In the genomic region with DNA sequence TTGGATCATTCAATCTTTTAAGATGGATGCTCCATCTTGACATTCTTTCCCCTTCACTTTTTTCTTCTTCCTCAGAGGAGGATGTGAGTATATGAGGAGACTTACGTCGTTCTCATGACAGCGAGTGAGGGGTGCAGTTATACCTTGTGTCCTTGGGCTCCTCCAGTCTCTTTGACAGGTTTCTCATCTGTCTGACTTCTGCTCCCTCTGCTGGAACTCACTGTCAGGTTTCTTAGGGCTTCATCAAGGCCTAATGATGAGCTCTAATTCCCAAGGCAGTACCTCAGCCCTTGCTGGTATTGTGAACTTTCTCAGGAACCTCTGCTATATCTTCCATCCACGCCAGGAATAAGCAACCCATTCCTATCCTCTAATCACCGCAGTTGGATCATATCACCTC, we compare ENCODE assay signal across 26 cellular contexts.
DNase-seq lines count a peak whose midpoint lies in the region; ATAC-seq, FAIRE-seq and TF ChIP-seq lines count a peak whose summit lies in the region.
"Had no signal": no experiment of that assay in that cellular context is flagged by ENCODE, and none has a peak within 500 bp of the region (broad histone marks: within the 10 kb centered on the region; RNA-seq: fewer than 3 reads in every experiment).

No MANE protein-coding gene starts in this region.

- H2BK20ac ChIP-seq in H9 (ENCODE audit: low read depth, low read length, poor library complexity, severe bottlenecking), result no peak overlapping the region

- no peaks in the 10 kb centered on the region for H3K79me1 ChIP-seq in H9 (ENCODE audit: insufficient read depth, low read depth, low read length, poor library complexity, severe bottlenecking)

- no peak overlapping the region for H3K4me3 Mint-ChIP-seq in H9
- H3K4me3 Mint-ChIP-seq: activated CD4-positive, alpha-beta memory T cell treated with anti-CD3 and anti-CD28 coated beads, Interleukin-2, amount 10 ng/mL, durations not matched to agents 7 days and 5 days; brain; CD8-positive, alpha-beta memory T cell; stimulated activated effector memory CD8-positive, alpha-beta T cell treated with anti-CD3 and anti-CD28 coated beads, Interleukin-12 subunit alpha, Interleukin-12 subunit beta, amount 100 ng/mL, for 72 hours; T-helper 1 cell treated with Interleukin-12 subunit alpha and Interleukin-12 subunit beta and Interleukin-4 antibody, amounts not matched to agents 30 μg/mL and 1 μg/mL, for 36 hours had no signal

- no peaks in the 10 kb centered on the region for H3K9me3 ChIP-seq in H9 (ENCODE audit: control insufficient read depth, low read depth, low read length)
- H3K9me3 ChIP-seq in PC-3 (ENCODE audit: low read length), result no peaks in the 10 kb centered on the region
- H3K9me3 ChIP-seq: colonic mucosa, gastroesophageal sphincter, neutrophil, testis had no signal

- H4K5ac ChIP-seq in H9 (ENCODE audit: insufficient read length, low read depth, low read length), result no peak overlapping the region

- no peaks in the 10 kb centered on the region for H3K9me3 Mint-ChIP-seq in H9
- H3K9me3 Mint-ChIP-seq: brain; T-helper 1 cell treated with Interleukin-12 subunit alpha and Interleukin-12 subunit beta and Interleukin-4 antibody, amounts not matched to agents 30 μg/mL and 1 μg/mL, for 36 hours had no signal

- no peaks in the 10 kb centered on the region for H3K4me1 ChIP-seq in H9 (ENCODE audit: insufficient read depth, low read length)
- no peaks in the 10 kb centered on the region for H3K4me1 ChIP-seq in PC-3 (ENCODE audit: insufficient read depth, low read length)
- H3K4me1 ChIP-seq: colonic mucosa, gastroesophageal sphincter, testis had no signal

- H3K27ac Mint-ChIP-seq in H9, result no peak overlapping the region
- H3K27ac Mint-ChIP-seq: activated CD4-positive, alpha-beta memory T cell treated with anti-CD3 and anti-CD28 coated beads, Interleukin-2, amount 10 ng/mL, durations not matched to agents 7 days and 5 days; brain; CD8-positive, alpha-beta memory T cell; stimulated activated effector memory CD8-positive, alpha-beta T cell treated with anti-CD3 and anti-CD28 coated beads, Interleukin-12 subunit alpha, Interleukin-12 subunit beta, amount 100 ng/mL, for 72 hours; T-helper 1 cell treated with Interleukin-12 subunit alpha and Interleukin-12 subunit beta and Interleukin-4 antibody, amounts not matched to agents 30 μg/mL and 1 μg/mL, for 36 hours had no signal

- FAIRE-seq in D721Med (lab: Jason Lieb, UNC), result no peak

- peak; percentile 36 for DNase-seq in H9
- peak; percentile 26 for DNase-seq in PC-3
- DNase-seq in epithelial cell of esophagus (ENCODE audit: low read depth), result peak; percentile 48
- DNase-seq in cortex of kidney (lab: John Stamatoyannopoulos, UW), result no peak
- no peak for DNase-seq in NCI-H446 (lab: John Stamatoyannopoulos, UW)
- DNase-seq in D721Med (ENCODE audit: insufficient read length, low spot score), result no peak
- DNase-seq: activated CD4-positive, alpha-beta memory T cell treated with anti-CD3 and anti-CD28 coated beads, Interleukin-2, amount 10 ng/mL, durations not matched to agents 7 days and 5 days; activated effector memory CD4-positive, alpha-beta T cell treated with anti-CD3 and anti-CD28 coated beads, Interleukin-2, amount 50 U/mL, for 16 hours; CD8-positive, alpha-beta memory T cell; colonic mucosa; hypothalamus; NCI-H1092; NCI-H2029 treated with DMSO at 0.1 percent for 48 hours; NCI-H524; PC-9; SIG-M5; stimulated activated CD4-positive, alpha-beta T cell treated with anti-CD3 and anti-CD28 coated beads, Interleukin-1b, Interleukin-23, amount 100 ng/mL, for 48 hours; testis had no signal

- H3K9me2 ChIP-seq in PC-3 (replicated peaks; ENCODE audit: low read length), result no peaks in the 10 kb centered on the region

- no peaks in the 10 kb centered on the region for H4K20me1 ChIP-seq in H9 (ENCODE audit: control insufficient read depth, insufficient read depth, insufficient read length)
- H4K20me1 ChIP-seq in PC-3 (ENCODE audit: low read length), result no peaks in the 10 kb centered on the region

- H3K27me3 Mint-ChIP-seq in H9 (ENCODE audit: low read depth), result no peaks in the 10 kb centered on the region
- H3K27me3 Mint-ChIP-seq: activated CD4-positive, alpha-beta memory T cell treated with anti-CD3 and anti-CD28 coated beads, Interleukin-2, amount 10 ng/mL, durations not matched to agents 7 days and 5 days; brain; CD8-positive, alpha-beta memory T cell had no signal

- no peaks in the 10 kb centered on the region for H3K36me3 ChIP-seq in PC-3 (ENCODE audit: low read depth, low read length)
- H3K36me3 ChIP-seq: colonic mucosa, gastroesophageal sphincter, neutrophil had no signal

- no peak overlapping the region for H3T11ph ChIP-seq in H9 (ENCODE audit: low read length)

- intact Hi-C loops in PC-3 (cut with micrococcal nuclease), result no loop called here

- WGBS in H9 (ENCODE audit: extremely low coverage, insufficient read length, low lambda C conversion rate), result no CpG with 5 or more reads among the region's 5 CpGs

- CTCF ChIA-PET in PC-3 (lab: Charles Lee), result interaction anchor here (1.0 kb wide), 1 partner anchor 37 kb away, joined by 5 read pairs; no protein-coding TSS in a partner anchor

- H3K79me2 ChIP-seq in H9 (ENCODE audit: insufficient read depth, low read length), result no peaks in the 10 kb centered on the region
- no peaks in the 10 kb centered on the region for H3K79me2 ChIP-seq in PC-3 (ENCODE audit: low read length)

- H2AK5ac ChIP-seq in H9 (ENCODE audit: insufficient read length, low read length), result no peak overlapping the region

- TF ChIP-seq CTCF in C4-2B (conservative IDR thresholded peaks at IDR 0.05) (peak; percentile 6; the same call in 1 of the 2 replicates), H9 (conservative IDR thresholded peaks at IDR 0.05) (peak; percentile 47; the same call in 2 of the 3 replicates), PC-3 (conservative IDR thresholded peaks at IDR 0.05; ENCODE audit: low read depth, low read length) (peak; percentile 39), epithelial cell of esophagus (IDR thresholded peaks at IDR 0.05; ENCODE audit: insufficient read depth, low read depth, low read length, missing control alignments) (peak; percentile 61), D721Med (IDR thresholded peaks at IDR 0.05; ENCODE audit: insufficient read depth, missing control alignments) (no peak)

- 0 out of 4 replicates have a peak, but pooled peaks cover 0 to 3% of the 10 kb centered on the region in 2 experiments for H3K4me1 Mint-ChIP-seq in H9
- H3K4me1 Mint-ChIP-seq: activated CD4-positive, alpha-beta memory T cell treated with anti-CD3 and anti-CD28 coated beads, Interleukin-2, amount 10 ng/mL, durations not matched to agents 7 days and 5 days; brain; CD8-positive, alpha-beta memory T cell; stimulated activated effector memory CD8-positive, alpha-beta T cell treated with anti-CD3 and anti-CD28 coated beads, Interleukin-12 subunit alpha, Interleukin-12 subunit beta, amount 100 ng/mL, for 72 hours had no signal

- H2BK5ac ChIP-seq in H9 (ENCODE audit: insufficient read length, low read length), result no peak overlapping the region

- H3K23ac ChIP-seq in H9 (ENCODE audit: insufficient read length, low read depth, low read length), result no peak overlapping the region

- H3K23me2 ChIP-seq in H9 (ENCODE audit: insufficient read length, low read depth, low read length, poor library complexity, severe bottlenecking), result no peaks in the 10 kb centered on the region

- no peaks in the 10 kb centered on the region for H3F3A ChIP-seq in PC-3 (ENCODE audit: low read length, unreplicated experiment)

- no peak overlapping the region for H2BK15ac ChIP-seq in H9 (ENCODE audit: low read depth, low read length)

- no peak overlapping the region for H3K18ac ChIP-seq in H9 (ENCODE audit: insufficient read length, low read depth, low read length)

- ATAC-seq in PC-3 (no peak; the same call in 1 of the 2 replicates), GM21528 (IDR thresholded peaks at IDR 0.05; ENCODE audit: low FRiP score, unreplicated experiment) (no peak)
- ATAC-seq: gastroesophageal sphincter; stimulated activated effector memory CD8-positive, alpha-beta T cell treated with anti-CD3 and anti-CD28 coated beads, Interleukin-12 subunit alpha, Interleukin-12 subunit beta, amount 100 ng/mL, for 72 hours had no signal

- BruUV-seq in PC-3 (replicated peaks; lab: Mats Ljungman, UMichigan), result no TSS peak

- no peak overlapping the region for H3K14ac ChIP-seq in H9 (ENCODE audit: insufficient read depth, low read length)

- H3K56ac ChIP-seq in H9 (ENCODE audit: insufficient read length, low read depth, low read length), result no peak overlapping the region

- H4K91ac ChIP-seq in H9 (ENCODE audit: insufficient read length, low read depth, low read length), result no peak overlapping the region

- POLR2A ChIA-PET in PC-3 (lab: Charles Lee; ENCODE audit: unreplicated experiment), result no interaction called here

- no peak overlapping the region for H2AFZ ChIP-seq in H9 (ENCODE audit: low read length)
- H2AFZ ChIP-seq in PC-3 (ENCODE audit: low read length), result no peak overlapping the region
- H2AFZ ChIP-seq: PC-9 had no signal

- H3K9ac ChIP-seq in H9 (ENCODE audit: extremely low read depth, insufficient read length, low read length), result no peak overlapping the region
- no peak overlapping the region for H3K9ac ChIP-seq in PC-3 (ENCODE audit: low read length)

- H3K4me3 ChIP-seq in PC-3 (ENCODE audit: low read length) (no peak overlapping the region), epithelial cell of esophagus (ENCODE audit: low read length) (no peak overlapping the region)
- H3K4me3 ChIP-seq: colonic mucosa, gastroesophageal sphincter, PC-9, skin epidermis, testis had no signal

- no peak overlapping the region for H2BK120ac ChIP-seq in H9 (ENCODE audit: low read depth, low read length, poor library complexity, severe bottlenecking)

- H2BK12ac ChIP-seq in H9 (ENCODE audit: insufficient read length, low read depth, low read length), result no peak overlapping the region

- H3K27me3 ChIP-seq in H9 (ENCODE audit: insufficient read depth, low read length), result no peaks in the 10 kb centered on the region
- no peaks in the 10 kb centered on the region for H3K27me3 ChIP-seq in PC-3 (ENCODE audit: low read length)
- H3K27me3 ChIP-seq: colonic mucosa, gastroesophageal sphincter, neutrophil, testis had no signal

- no peak overlapping the region for H3K27ac ChIP-seq in C4-2B
- no peak overlapping the region for H3K27ac ChIP-seq in H9 (ENCODE audit: insufficient read length, low read depth, low read length)
- no peak overlapping the region for H3K27ac ChIP-seq in PC-3 (ENCODE audit: low read length)
- H3K27ac ChIP-seq: colonic mucosa, gastroesophageal sphincter, neutrophil, PC-9, skin epidermis, testis had no signal

- H4K8ac ChIP-seq in H9 (replicated peaks; ENCODE audit: insufficient read length, low read depth, low read length), result no peak overlapping the region

- H3K36me3 Mint-ChIP-seq in H9 (ENCODE audit: insufficient read depth in 1 of 3, low read depth in 3 of 3), result no peaks in the 10 kb centered on the region
- H3K36me3 Mint-ChIP-seq: brain; CD8-positive, alpha-beta memory T cell; stimulated activated effector memory CD8-positive, alpha-beta T cell treated with anti-CD3 and anti-CD28 coated beads, Interleukin-12 subunit alpha, Interleukin-12 subunit beta, amount 100 ng/mL, for 72 hours had no signal

- H3K4ac ChIP-seq in H9 (ENCODE audit: low read depth, low read length), result no peak overlapping the region

- H3K4me2 ChIP-seq in H9 (ENCODE audit: insufficient read depth, insufficient read length, low read length) (no peak overlapping the region), PC-3 (ENCODE audit: low read length) (no peak overlapping the region)
- H3K4me2 ChIP-seq: PC-9 had no signal

Comparison
In these comparisons a context has a peak if more than half of its experiments do, and no peak if none do; other contexts are left out.
1. DNase-seq: peak in H9 (single experiment), PC-3 (single experiment) and epithelial cell of esophagus (single experiment); none in cortex of kidney (single experiment), NCI-H446 (0 of 2) and D721Med (single experiment).